Comparison of ENCODE assay signal across 17 cellular contexts in the genomic region with DNA sequence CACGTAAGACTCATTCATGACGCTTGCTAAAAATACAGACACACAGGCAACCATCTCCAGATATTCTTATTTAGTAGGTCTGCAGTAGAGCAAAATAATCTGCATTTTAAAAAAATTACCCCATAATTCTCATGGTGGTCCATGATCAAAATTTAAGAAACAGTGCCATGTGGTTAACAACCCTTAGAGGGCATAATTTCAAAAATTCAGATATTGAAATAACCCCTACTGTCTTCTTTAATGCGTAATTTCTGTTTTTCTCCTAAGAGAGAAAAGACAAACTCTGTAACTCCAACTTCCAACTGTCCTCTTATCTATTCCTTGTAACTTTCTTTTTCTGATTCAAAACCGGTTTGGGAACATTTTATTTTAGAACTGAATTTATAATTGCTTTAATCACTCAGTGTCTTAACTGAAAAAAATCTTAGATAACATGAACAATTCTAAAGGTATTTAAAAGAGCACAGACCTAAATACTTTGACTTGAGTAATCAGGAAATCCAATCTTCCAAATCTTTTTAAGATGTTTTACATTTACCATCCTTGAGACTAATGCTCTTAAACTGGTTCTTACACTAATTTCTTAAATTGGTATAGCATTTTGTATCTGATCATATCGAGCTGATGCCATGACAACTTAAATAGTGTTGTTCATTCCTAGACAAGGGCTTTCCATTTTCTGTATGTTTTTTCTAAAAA.
"Had no signal": no experiment of that assay in that cellular context is flagged by ENCODE, and none has a peak within 500 bp of the region (broad histone marks: within the 10 kb centered on the region; RNA-seq: fewer than 3 reads in every experiment).

No MANE protein-coding gene starts in this region.

- H3K4me1 Mint-ChIP-seq: central memory CD8-positive, alpha-beta T cell; neural progenitor cell had no signal

- H3K27me3 ChIP-seq: body of pancreas, neural progenitor cell, stomach had no signal

- H3K4me3 Mint-ChIP-seq: activated naive CD4-positive, alpha-beta T cell treated with anti-CD3 and anti-CD28 coated beads, Interleukin-2, amount 10 ng/mL, durations not matched to agents 7 days and 5 days; central memory CD8-positive, alpha-beta T cell; neural progenitor cell had no signal

- H3K9me3 ChIP-seq: body of pancreas, lower lobe of right lung, stomach, thoracic aorta had no signal

- ATAC-seq: body of pancreas, lower lobe of right lung had no signal

- H2AFZ ChIP-seq: neural progenitor cell, parathyroid adenoma had no signal

- H3K4me3 ChIP-seq: body of pancreas, lower lobe of right lung, neural progenitor cell, skin epidermis, stomach, thoracic aorta had no signal

- H3K4me2 ChIP-seq: neural progenitor cell had no signal

- H3K4me1 ChIP-seq: body of pancreas, lower lobe of right lung, neural progenitor cell, parathyroid adenoma, stomach had no signal

- H3K79me2 ChIP-seq: parathyroid adenoma had no signal

- H3K27ac Mint-ChIP-seq: activated naive CD4-positive, alpha-beta T cell treated with anti-CD3 and anti-CD28 coated beads, Interleukin-2, amount 10 ng/mL, durations not matched to agents 7 days and 5 days; activated T-helper 2 cell treated with anti-CD3 and anti-CD28 coated beads, Interferon-gamma antibody, Interleukin-2, Interleukin-4, amounts not matched to agents 10 μg/mL and 5 μg/mL and 100 μg/mL, durations not matched to agents 14 hours and 24 hours and 36 hours; neural progenitor cell had no signal

- DNase-seq: activated naive CD4-positive, alpha-beta T cell treated with anti-CD3 and anti-CD28 coated beads, Interleukin-2, amount 10 ng/mL, durations not matched to agents 7 days and 5 days; body of pancreas; dermis blood vessel endothelial cell; erythroblast; hippocampal formation; lower lobe of right lung; midbrain; retina; stimulated activated CD4-positive, alpha-beta T cell treated with anti-CD3 and anti-CD28 coated beads, Interleukin-4, amount 100 ng/mL, for 4 hours; stomach; T1000 had no signal

- H3K27me3 Mint-ChIP-seq: activated naive CD4-positive, alpha-beta T cell treated with anti-CD3 and anti-CD28 coated beads, Interleukin-2, amount 10 ng/mL, durations not matched to agents 7 days and 5 days; central memory CD8-positive, alpha-beta T cell had no signal

- H3K9ac ChIP-seq: neural progenitor cell, parathyroid adenoma had no signal

- H3K27ac ChIP-seq: body of pancreas, lower lobe of right lung, neural progenitor cell, parathyroid adenoma, skin epidermis, stomach, thoracic aorta had no signal
